In genomic region chr4:108139089-108139488, GRCh38 we compare ENCODE assay signal across 10 cellular contexts. TPM values are rescaled to one million over a fixed set of nuclear protein-coding genes. Genes with fewer than 3 reads are reported as not detected.
A peak's percentile ranks its signal among the peaks of the same experiment; 100 is the strongest.
DNase-seq lines count a peak whose midpoint lies in the region; ATAC-seq and TF ChIP-seq lines count a peak whose summit lies in the region.
"Had no signal": no experiment of that assay in that cellular context is flagged by ENCODE, and none has a peak within 500 bp of the region (broad histone marks: within the 10 kb centered on the region; RNA-seq: fewer than 3 reads in every experiment).

No MANE protein-coding gene starts in this region.

- H3K9me3 ChIP-seq in body of pancreas, result no peaks in the 10 kb centered on the region

- WGBS in body of pancreas, 2 donors, result 66 to 79% methylated on average over 2 of the region's 2 CpGs

- no peak overlapping the region for H2AFZ ChIP-seq in GM23338

- intact Hi-C loops in body of pancreas (cut with DNase I), result no loop called here

- TF ChIP-seq CTCF in GM23338 (conservative IDR thresholded peaks at IDR 0.05; ENCODE audit: low read depth in 2 of 2) (no peak), body of pancreas (IDR thresholded peaks at IDR 0.05) (no peak)

- H4K20me1 ChIP-seq in GM23338 (replicated peaks; ENCODE audit: insufficient read depth), result no peaks in the 10 kb centered on the region

- H3K4me1 ChIP-seq in GM23338 (ENCODE audit: insufficient read depth) (peaks cover 50% of the 10 kb centered on the region), body of pancreas (no peaks in the 10 kb centered on the region)

- H3K27me3 ChIP-seq in GM23338 (ENCODE audit: insufficient read depth) (0 out of 2 replicates have a peak, but pooled peaks cover 4% of the 10 kb centered on the region), body of pancreas (no peaks in the 10 kb centered on the region)

- H3K79me2 ChIP-seq in GM23338 (replicated peaks; ENCODE audit: insufficient read depth), result no peaks in the 10 kb centered on the region

- DNase-seq in foreskin melanocyte, result peak; percentile 57
- no peak for DNase-seq in SHP77 treated with DMSO at 0.1 percent for 48 hours (lab: John Stamatoyannopoulos, UW)
- no peak for DNase-seq in GM23338 (ENCODE audit: low spot score)
- no peak for DNase-seq in body of pancreas
- DNase-seq: DMS53, NCI-H2029 had no signal

- no peak overlapping the region for H3K27ac ChIP-seq in GM23338 (ENCODE audit: low read depth)
- H3K27ac ChIP-seq in body of pancreas, result no peak overlapping the region

- peaks cover 56% of the 10 kb centered on the region for H3K4me1 Mint-ChIP-seq in GM23338

- H3K9me2 ChIP-seq in GM23338 (ENCODE audit: insufficient read depth), result no peaks in the 10 kb centered on the region

- H3K27ac Mint-ChIP-seq in GM23338, result no peak overlapping the region

- H3K4me2 ChIP-seq in GM23338, result no peak overlapping the region

- H3K36me3 ChIP-seq in GM23338 (ENCODE audit: insufficient read depth), result no peaks in the 10 kb centered on the region
- H3K36me3 ChIP-seq in body of pancreas (replicated peaks in 1 of 2; ENCODE audit: insufficient read depth in 1 of 2, low read depth in 2 of 2), result no peaks in the 10 kb centered on the region

- no peak overlapping the region for H3K4me3 ChIP-seq in GM23338
- no peak overlapping the region for H3K4me3 ChIP-seq in body of pancreas

- no peak overlapping the region for H3K4me3 Mint-ChIP-seq in GM23338

- H3K9me3 Mint-ChIP-seq in GM23338, result no peaks in the 10 kb centered on the region

- ATAC-seq in GM18511 (IDR thresholded peaks at IDR 0.05; ENCODE audit: unreplicated experiment), result peak; percentile 59
- peak; percentile 61 for ATAC-seq in GM21447 (IDR thresholded peaks at IDR 0.05; ENCODE audit: unreplicated experiment)
- peak; percentile 54 for ATAC-seq in HG03469 (IDR thresholded peaks at IDR 0.05; ENCODE audit: unreplicated experiment)
- ATAC-seq in GM23338, result no peak
- ATAC-seq in body of pancreas, result no peak
- ATAC-seq in GM18868 (IDR thresholded peaks at IDR 0.05; ENCODE audit: unreplicated experiment), result no peak

- no peaks in the 10 kb centered on the region for H3K27me3 Mint-ChIP-seq in GM23338 (ENCODE audit: insufficient read depth, low read depth, poor library complexity)

- TF ChIP-seq POLR2A in body of pancreas (IDR thresholded peaks at IDR 0.05), result no peak

- H3F3A ChIP-seq in GM23338 (replicated peaks; ENCODE audit: low read depth), result no peaks in the 10 kb centered on the region

- no peaks in the 10 kb centered on the region for H3K36me3 Mint-ChIP-seq in GM23338 (ENCODE audit: low read depth)

TF ChIP-seq in GM23338, 12 proteins besides CTCF, POLR2A, EP300 and RAD21 (continues in another document):
- TF ChIP-seq ZNF331 (CRISPR knock-in tag; IDR thresholded peaks at IDR 0.05; ENCODE audit: low read depth) (no peak), EZH2 (IDR thresholded peaks at IDR 0.05; ENCODE audit: low read depth, unreplicated experiment) (no peak), EZH2phosphoT487 (IDR thresholded peaks at IDR 0.05; ENCODE audit: unreplicated experiment) (no peak), CREB1 (CRISPR knock-in tag; IDR thresholded peaks at IDR 0.05; ENCODE audit: low read depth) (no peak), NANOG (IDR thresholded peaks at IDR 0.05; ENCODE audit: borderline replicate concordance) (no peak), JUNB (IDR thresholded peaks at IDR 0.05; ENCODE audit: unreplicated experiment) (no peak), REST (IDR thresholded peaks at IDR 0.05; ENCODE audit: unreplicated experiment) (no peak), ZNF462 (CRISPR knock-in tag; IDR thresholded peaks at IDR 0.05) (no peak), POLR2AphosphoS5 (IDR thresholded peaks at IDR 0.05; ENCODE audit: low read depth) (no peak)

RNA-seq across cellular contexts. Expression of gene LEF1, which starts 29.6 kb away (rescaled TPM):
- total RNA-seq in GM23338 (2014; rRNA removed; shearing (Covaris generic)), result 0.23 and 0.73 TPM in 2 replicates
- 0.50 and 1.0 TPM in 2 replicates for polyA plus RNA-seq in GM23338 (2016; fragmentation: Nextera tagmentation; extraction: Ambion mirVana)
- total RNA-seq in body of pancreas, result 1 to 10 TPM; 1.6 to 5.6 TPM

Comparison
In these comparisons a context has a peak if more than half of its experiments do, and no peak if none do; other contexts are left out.
1. ATAC-seq: peak in GM18511 (single experiment), GM21447 (single experiment) and HG03469 (single experiment); none in GM23338 (single experiment), body of pancreas (single experiment) and GM18868 (single experiment).